In the genomic region with DNA sequence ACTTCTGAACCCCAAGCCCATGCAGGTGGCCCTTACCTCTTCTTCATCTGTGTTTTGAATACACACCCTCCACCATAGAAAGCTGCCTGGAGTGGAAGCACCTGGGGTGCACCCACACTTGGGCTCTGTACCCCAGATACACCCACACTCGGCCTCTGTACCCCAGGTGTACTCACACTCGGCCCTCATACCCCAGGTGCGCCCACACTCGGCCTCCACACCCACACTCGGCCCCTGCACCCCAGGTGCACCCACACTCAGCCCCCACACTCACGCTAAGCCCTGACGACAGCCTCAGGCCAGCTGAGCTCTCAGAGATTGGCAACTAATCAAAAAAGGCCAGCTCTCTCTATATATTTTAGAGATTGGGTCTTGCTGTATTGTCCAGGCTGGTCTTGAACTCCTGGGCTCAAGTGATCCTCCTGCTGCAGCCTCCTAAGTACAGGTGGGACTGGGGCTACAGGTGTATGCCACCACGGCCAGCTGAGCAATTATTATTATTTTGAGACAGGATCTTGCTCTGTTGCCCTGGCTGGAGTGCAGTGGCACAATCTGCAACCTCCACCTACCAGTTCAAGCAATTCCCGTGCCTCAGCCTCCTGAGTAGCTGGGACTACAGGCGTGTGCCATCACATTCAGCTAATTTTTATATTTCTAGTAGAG, we compare ENCODE assay signal across 1 cellular context.
TF ChIP-seq lines count a peak whose summit lies in the region.

No MANE protein-coding gene starts in this region.

TF ChIP-seq in H1, 55 proteins besides CTCF, POLR2A, EP300 and RAD21:
- TF ChIP-seq POLR2AphosphoS5 (IDR thresholded peaks at IDR 0.05; ENCODE audit: low read depth, low read length) (no peak), JUND (IDR thresholded peaks at IDR 0.05; ENCODE audit: low read length) (no peak), HDAC2 (IDR thresholded peaks at IDR 0.05; ENCODE audit: borderline replicate concordance in 1 of 2, low read depth in 2 of 2, low read length in 2 of 2) (no peak), HDAC6 (IDR thresholded peaks at IDR 0.05; ENCODE audit: low read depth, low read length) (no peak), CREB1 (IDR thresholded peaks at IDR 0.05) (no peak), FOSL1 (IDR thresholded peaks at IDR 0.05; ENCODE audit: insufficient read depth, low read depth, low read length) (no peak)
TF ChIP-seq in H1: peak in this region for 0.
